Comparison of ENCODE assay signal across 14 cellular contexts in the genomic region with DNA sequence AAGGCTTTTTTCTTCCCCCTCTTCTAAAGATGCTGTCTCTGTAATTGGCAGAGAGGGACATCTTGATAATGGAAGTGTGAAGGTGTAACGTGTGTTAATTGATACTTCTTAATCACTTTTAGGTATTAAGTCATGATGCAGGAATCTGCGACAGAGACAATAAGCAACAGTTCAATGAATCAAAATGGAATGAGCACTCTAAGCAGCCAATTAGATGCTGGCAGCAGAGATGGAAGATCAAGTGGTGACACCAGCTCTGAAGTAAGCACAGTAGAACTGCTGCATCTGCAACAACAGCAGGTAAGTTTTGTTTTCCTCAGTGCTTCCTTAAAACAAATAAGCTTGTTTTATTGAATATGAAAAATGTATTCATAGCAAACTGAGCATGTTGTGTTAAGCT.
"Had no signal": no experiment of that assay in that cellular context is flagged by ENCODE, and none has a peak within 500 bp of the region (broad histone marks: within the 10 kb centered on the region; RNA-seq: fewer than 3 reads in every experiment).

No MANE protein-coding gene starts in this region.

- H3K27me3 ChIP-seq: foreskin keratinocyte, hepatocyte, spleen, testis, tibial nerve, upper lobe of right lung, vagina had no signal

- H3K4me1 ChIP-seq: parathyroid adenoma, spleen, testis, tibial nerve, upper lobe of right lung had no signal

- H3K9me3 ChIP-seq: spleen, testis, tibial nerve, upper lobe of right lung, vagina had no signal

- H3K36me3 ChIP-seq: spleen, tibial nerve, upper lobe of right lung, vagina had no signal

- DNase-seq: endodermal cell; erythroblast; naive B cell; spleen; stimulated activated CD4-positive, alpha-beta T cell treated with anti-CD3 and anti-CD28 coated beads, Interleukin-15, amount 100 ng/mL, for 24 hours; stimulated activated CD4-positive, alpha-beta T cell treated with anti-CD3 and anti-CD28 coated beads, Interleukin-1b, Interleukin-23, amount 100 ng/mL, for 48 hours; stimulated activated CD4-positive, alpha-beta T cell treated with anti-CD3 and anti-CD28 coated beads, Interleukin-4, amount 100 ng/mL, for 24 hours; testis; upper lobe of right lung had no signal

- H3K9ac ChIP-seq: parathyroid adenoma had no signal

- H3K4me3 ChIP-seq: hepatocyte, spleen, testis, tibial nerve, upper lobe of right lung, vagina had no signal
